18 cellular contexts compared by ENCODE assay signal in genomic region chr3:88744896-88745295, GRCh38.
DNase-seq lines count a peak whose midpoint lies in the region; ATAC-seq and TF ChIP-seq lines count a peak whose summit lies in the region.
"Had no signal": no experiment of that assay in that cellular context is flagged by ENCODE, and none has a peak within 500 bp of the region (broad histone marks: within the 10 kb centered on the region; RNA-seq: fewer than 3 reads in every experiment).

No MANE protein-coding gene starts in this region.

- no peak for ATAC-seq in right cardiac atrium

- no peak for TF ChIP-seq CTCF in AG10803 (conservative IDR thresholded peaks at IDR 0.05; ENCODE audit: low read length)
- TF ChIP-seq CTCF in thyroid gland (IDR thresholded peaks at IDR 0.05): no peak
- TF ChIP-seq CTCF in stomach (IDR thresholded peaks at IDR 0.05): no peak

- H3K4me3 ChIP-seq in AG10803 (ENCODE audit: low read length) (no peak overlapping the region), thyroid gland (replicated peaks in 1 of 3) (no peak overlapping the region), right cardiac atrium (ENCODE audit: low read length) (no peak overlapping the region), stomach (no peak overlapping the region)
- H3K4me3 ChIP-seq: HAP-1 had no signal

- H3K27ac ChIP-seq in thyroid gland (peak overlapping the region in 2 of 3 donors; percentile 25 to 35), right cardiac atrium (ENCODE audit: low read length) (no peak overlapping the region), stomach (no peak overlapping the region)
- H3K27ac ChIP-seq: 22Rv1 had no signal

- 30 to 38% methylated on average over 1 of the region's 1 CpG for WGBS in thyroid gland, 2 donors
- WGBS in right cardiac atrium: 81% methylated on average over 1 of the region's 1 CpG
- 72 to 91% (median 88%) methylated on average over 1 of the region's 1 CpG for WGBS in stomach, 5 donors

- DNase-seq in AG10803 (ENCODE audit: low read depth): peak; percentile 22
- peak; percentile 57 for DNase-seq in astrocyte of the hippocampus (ENCODE audit: low read depth, low spot score)
- DNase-seq in fibroblast of peridontal ligament (ENCODE audit: extremely low read depth): peak; percentile 12
- DNase-seq in thyroid gland: peak in 1 of 2 donors; percentile 16
- DNase-seq in activated CD8-positive, alpha-beta memory T cell treated with anti-CD3 and anti-CD28 coated beads, Interleukin-2, amount 50 U/mL, for 4 hours: no peak
- DNase-seq in right cardiac atrium: no peak
- no peak for DNase-seq in stomach
- DNase-seq: C1 segment of cervical spinal cord; Calu3; CD4-positive, alpha-beta memory T cell; COR-L47; DMS53; DMS79 treated with DMSO at 0.1 percent for 48 hours; GF-D8; GOT3; HFFc6 had no signal

- no peaks in the 10 kb centered on the region for H3K27me3 ChIP-seq in thyroid gland
- no peaks in the 10 kb centered on the region for H3K27me3 ChIP-seq in right cardiac atrium (ENCODE audit: control insufficient read depth, insufficient read depth)
- no peaks in the 10 kb centered on the region for H3K27me3 ChIP-seq in stomach

- TF ChIP-seq POLR2A in thyroid gland (IDR thresholded peaks at IDR 0.05) (no peak), stomach (IDR thresholded peaks at IDR 0.05) (no peak)

- no peak for TF ChIP-seq EP300 in stomach (IDR thresholded peaks at IDR 0.05)

- intact Hi-C loops in thyroid gland (cut with DNase I): no loop called here
- intact Hi-C loops in right cardiac atrium (cut with DNase I): no loop called here
- intact Hi-C loops in stomach (cut with DNase I; ENCODE audit: low total_unique reads): no loop called here

- H3K9me3 ChIP-seq in thyroid gland (no peaks in the 10 kb centered on the region), right cardiac atrium (ENCODE audit: control insufficient read depth, low read length) (no peaks in the 10 kb centered on the region), stomach (no peaks in the 10 kb centered on the region)
- H3K9me3 ChIP-seq: HAP-1 had no signal

- H3K36me3 ChIP-seq in thyroid gland: no peaks in the 10 kb centered on the region
- no peaks in the 10 kb centered on the region for H3K36me3 ChIP-seq in stomach
- H3K36me3 ChIP-seq: HAP-1 had no signal

- H3K4me1 ChIP-seq in thyroid gland (peaks cover 30% of the 10 kb centered on the region in 2 donors), right cardiac atrium (ENCODE audit: control insufficient read depth, insufficient read depth, low read length) (no peaks in the 10 kb centered on the region), stomach (peaks cover 0 to 11% (median 2%) of the 10 kb centered on the region in 4 donors)
- H3K4me1 ChIP-seq: HAP-1 had no signal

Comparison
In these comparisons a context has a peak if more than half of its experiments do, and no peak if none do; other contexts are left out.
1. DNase-seq: peak in AG10803 (single experiment), astrocyte of the hippocampus (single experiment) and fibroblast of peridontal ligament (single experiment); none in activated CD8-positive, alpha-beta memory T cell treated with anti-CD3 and anti-CD28 coated beads, Interleukin-2, amount 50 U/mL, for 4 hours (single experiment), right cardiac atrium (0 of 3) and stomach (single experiment).
2. H3K27ac ChIP-seq: peak in thyroid gland (2 of 3); none in right cardiac atrium (single experiment) and stomach (0 of 5).